Comparison of ENCODE assay signal across 14 cellular contexts in the genomic region with DNA sequence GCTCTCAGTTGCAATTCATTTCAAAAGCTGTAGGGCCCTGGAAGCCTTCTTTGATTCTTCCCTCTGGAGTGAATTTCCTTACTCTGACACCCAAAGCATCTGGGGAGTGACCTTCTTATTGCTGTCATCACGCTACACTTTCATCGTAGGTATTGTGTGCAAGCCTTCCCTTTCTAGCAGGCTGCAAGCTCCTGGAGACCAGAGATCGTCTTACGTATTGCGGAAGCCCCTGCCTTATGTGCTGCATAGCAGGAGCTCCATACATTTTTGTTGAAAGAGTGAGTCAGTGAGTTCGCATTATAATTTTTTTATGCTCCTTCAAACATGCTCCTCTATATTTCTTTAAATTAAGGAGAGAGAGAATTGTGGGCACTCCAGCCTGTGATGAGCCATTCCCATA. TPM values are rescaled to one million over a fixed set of nuclear protein-coding genes. Genes with fewer than 3 reads are reported as not detected.
DNase-seq lines count a peak whose midpoint lies in the region; ATAC-seq and TF ChIP-seq lines count a peak whose summit lies in the region.
"Had no signal": no experiment of that assay in that cellular context is flagged by ENCODE, and none has a peak within 500 bp of the region (broad histone marks: within the 10 kb centered on the region; RNA-seq: fewer than 3 reads in every experiment).

No MANE protein-coding gene starts in this region.

- no peaks in the 10 kb centered on the region for H3K9me2 ChIP-seq in PC-3 (replicated peaks; ENCODE audit: low read length)

- H3K4me3 ChIP-seq in PC-3 (ENCODE audit: low read length) = no peak overlapping the region
- no peak overlapping the region for H3K4me3 ChIP-seq in brain microvascular endothelial cell (ENCODE audit: low read depth, low read length)
- H3K4me3 ChIP-seq: A549 had no signal

- no peaks in the 10 kb centered on the region for H3K9me3 ChIP-seq in PC-3 (ENCODE audit: low read length)
- H3K9me3 ChIP-seq: A549 had no signal

- no TSS peak for BruUV-seq in PC-3 (replicated peaks; lab: Mats Ljungman, UMichigan)

- no peaks in the 10 kb centered on the region for H3K79me2 ChIP-seq in PC-3 (ENCODE audit: low read length)

- H3K36me3 Mint-ChIP-seq in nephron progenitor cell (ENCODE audit: low read depth) = no peaks in the 10 kb centered on the region
- H3K36me3 Mint-ChIP-seq: CD14-positive monocyte; CD8-positive, alpha-beta T cell had no signal

- H3K27me3 Mint-ChIP-seq in nephron progenitor cell (ENCODE audit: low read depth, poor library complexity) = peaks cover 31% of the 10 kb centered on the region

- H3K27me3 ChIP-seq in PC-3 (ENCODE audit: low read length) (peaks cover 23% of the 10 kb centered on the region), brain microvascular endothelial cell (replicated peaks) (no peaks in the 10 kb centered on the region)

- H3K27ac ChIP-seq in PC-3 (ENCODE audit: low read length) (no peak overlapping the region), brain microvascular endothelial cell (no peak overlapping the region)
- H3K27ac ChIP-seq: A549, HL-60 had no signal

- H3K4me2 ChIP-seq in PC-3 (ENCODE audit: low read length) = no peak overlapping the region
- H3K4me2 ChIP-seq: A549 had no signal

- no peaks in the 10 kb centered on the region for H3K4me1 ChIP-seq in PC-3 (ENCODE audit: insufficient read depth, low read length)
- H3K4me1 ChIP-seq: A549 had no signal

- DNase-seq in PC-3 = peak; percentile 15
- peak; percentile 8 for DNase-seq in brain microvascular endothelial cell
- DNase-seq in nephron progenitor cell = no peak
- no peak for DNase-seq in NCI-H748 (lab: John Stamatoyannopoulos, UW; ENCODE audit: unreplicated experiment)
- DNase-seq in NCI-H82 treated with DMSO at 0.1 percent for 48 hours (lab: John Stamatoyannopoulos, UW; ENCODE audit: unreplicated experiment) = no peak
- DNase-seq in HuH-7 (ENCODE audit: low spot score) = no peak
- DNase-seq: CD8-positive, alpha-beta T cell; COR-L47; DND-41; GDM1; HCEC 1CT had no signal

- intact Hi-C loops in PC-3 (cut with micrococcal nuclease) = no loop called here

- H3K36me3 ChIP-seq in PC-3 (ENCODE audit: low read depth, low read length) (no peaks in the 10 kb centered on the region), brain microvascular endothelial cell (replicated peaks) (no peaks in the 10 kb centered on the region)

- H3K27ac Mint-ChIP-seq in nephron progenitor cell = peak overlapping the region; percentile 27
- H3K27ac Mint-ChIP-seq: CD8-positive, alpha-beta T cell had no signal

- peaks cover 54% of the 10 kb centered on the region for H3K4me1 Mint-ChIP-seq in nephron progenitor cell

- no peak for TF ChIP-seq CTCF in PC-3 (conservative IDR thresholded peaks at IDR 0.05; ENCODE audit: low read depth, low read length)
- no peak for TF ChIP-seq CTCF in brain microvascular endothelial cell (IDR thresholded peaks at IDR 0.05; ENCODE audit: low read depth, low read length, missing control alignments)
- no peak for TF ChIP-seq CTCF in nephron progenitor cell (IDR thresholded peaks at IDR 0.05)

- no peak for ATAC-seq in PC-3
- ATAC-seq: A549; CD8-positive, alpha-beta T cell had no signal

- in situ Hi-C loops in brain microvascular endothelial cell (cut with HindIII; ENCODE audit: low pct_ligation_motif_present, low sequenced_read_pairs) = loop anchor here (25.0 kb wide), 1 partner anchor 170 kb away; a partner anchor contains a TSS

- no peak overlapping the region for H3K4me3 Mint-ChIP-seq in nephron progenitor cell
- H3K4me3 Mint-ChIP-seq: CD8-positive, alpha-beta T cell had no signal

- CTCF ChIA-PET in PC-3 (lab: Charles Lee) = no interaction called here

- no peak overlapping the region for H2AFZ ChIP-seq in PC-3 (ENCODE audit: low read length)

- no peaks in the 10 kb centered on the region for H4K20me1 ChIP-seq in PC-3 (ENCODE audit: low read length)

- POLR2A ChIA-PET in PC-3 (lab: Charles Lee; ENCODE audit: unreplicated experiment) = no interaction called here

- H3K9me3 Mint-ChIP-seq in nephron progenitor cell = peaks cover 5% of the 10 kb centered on the region
- H3K9me3 Mint-ChIP-seq: CD8-positive, alpha-beta T cell had no signal

- no peaks in the 10 kb centered on the region for H3F3A ChIP-seq in PC-3 (ENCODE audit: low read length, unreplicated experiment)

- H3K9ac ChIP-seq in PC-3 (ENCODE audit: low read length) = no peak overlapping the region

RNA-seq across cellular contexts. Expression of a gene that starts 21.2 kb away (rescaled TPM):
- 33.6 and 37.0 TPM in 2 replicates for total RNA-seq in PC-3 (2014; rRNA removed)

RNA-seq across cellular contexts. Expression of a gene that starts 32.0 kb away (rescaled TPM):
- total RNA-seq in PC-3 (2014; rRNA removed) = 0.12 TPM in 1 of 2 replicates, not detected in the other
- total RNA-seq: CD8-positive, alpha-beta T cell had no signal

Comparison
In these comparisons a context has a peak if more than half of its experiments do, and no peak if none do; other contexts are left out.
1. DNase-seq: peak in PC-3 (single experiment) and brain microvascular endothelial cell (single experiment); none in nephron progenitor cell (single experiment), NCI-H748 (single experiment), NCI-H82 treated with DMSO at 0.1 percent for 48 hours (single experiment) and HuH-7 (single experiment).